2 cellular contexts compared by ENCODE assay signal in genomic region chr12:121828306-121828705, GRCh38.
A peak's percentile ranks its signal among the peaks of the same experiment; 100 is the strongest.
TF ChIP-seq lines count a peak whose summit lies in the region.

No MANE protein-coding gene starts in this region.

TF ChIP-seq in SK-N-SH, 30 proteins besides CTCF, POLR2A, EP300 and RAD21 (continued from another document):
- TF ChIP-seq SIN3A (IDR thresholded peaks at IDR 0.05; ENCODE audit: borderline replicate concordance, low read depth, low read length) (no peak), TCF12 (IDR thresholded peaks at IDR 0.05) (no peak), USF2 (IDR thresholded peaks at IDR 0.05; ENCODE audit: borderline replicate concordance, low read depth, low read length) (no peak), EZH2phosphoT487 (IDR thresholded peaks at IDR 0.05; ENCODE audit: borderline replicate concordance, low read depth) (no peak), CHD2 (IDR thresholded peaks at IDR 0.05; ENCODE audit: low read length, partially characterized antibody) (no peak), NRF1 (IDR thresholded peaks at IDR 0.05; ENCODE audit: low read depth, low read length) (no peak), MXI1 (IDR thresholded peaks at IDR 0.05; ENCODE audit: low read depth, low read length) (0 out of 2 replicates have a peak, but pooled peaks have one; percentile 17)

TF ChIP-seq in SK-N-SH treated with all-trans-retinoic acid at 6 μM for 48 hours, 23 proteins besides CTCF, POLR2A, EP300 and RAD21 (continued from another document):
- TF ChIP-seq POU6F1 (CRISPR knock-in tag; IDR thresholded peaks at IDR 0.05; ENCODE audit: borderline replicate concordance, low read depth) (no peak), SNAI2 (CRISPR knock-in tag; IDR thresholded peaks at IDR 0.05) (no peak), PATZ1 (CRISPR knock-in tag; IDR thresholded peaks at IDR 0.05; ENCODE audit: borderline replicate concordance) (no peak), ISL1 (CRISPR knock-in tag; IDR thresholded peaks at IDR 0.05) (no peak), ZFP30 (CRISPR knock-in tag; IDR thresholded peaks at IDR 0.05) (no peak), RARB (CRISPR knock-in tag; IDR thresholded peaks at IDR 0.05) (no peak), ZFP3 (CRISPR knock-in tag; IDR thresholded peaks at IDR 0.05) (no peak), TOX (CRISPR knock-in tag; IDR thresholded peaks at IDR 0.05; ENCODE audit: borderline replicate concordance) (no peak), BACH2 (CRISPR knock-in tag; IDR thresholded peaks at IDR 0.05; ENCODE audit: borderline replicate concordance) (no peak), OSR1 (CRISPR knock-in tag; IDR thresholded peaks at IDR 0.05) (no peak), CSDC2 (CRISPR knock-in tag; IDR thresholded peaks at IDR 0.05) (no peak), ARNTL (CRISPR knock-in tag; IDR thresholded peaks at IDR 0.05; ENCODE audit: borderline replicate concordance, low read depth) (no peak), TSHZ2 (CRISPR knock-in tag; IDR thresholded peaks at IDR 0.05) (no peak)
